Comparison of ENCODE assay signal across 2 cellular contexts in genomic region chr3:55339390-55339789, GRCh38.
TF ChIP-seq lines count a peak whose summit lies in the region.

No MANE protein-coding gene starts in this region.

TF ChIP-seq in SK-N-SH treated with all-trans-retinoic acid at 6 μM for 48 hours, 23 proteins besides CTCF, POLR2A, EP300 and RAD21 (continued from another document):
- TF ChIP-seq, protein P1, sequence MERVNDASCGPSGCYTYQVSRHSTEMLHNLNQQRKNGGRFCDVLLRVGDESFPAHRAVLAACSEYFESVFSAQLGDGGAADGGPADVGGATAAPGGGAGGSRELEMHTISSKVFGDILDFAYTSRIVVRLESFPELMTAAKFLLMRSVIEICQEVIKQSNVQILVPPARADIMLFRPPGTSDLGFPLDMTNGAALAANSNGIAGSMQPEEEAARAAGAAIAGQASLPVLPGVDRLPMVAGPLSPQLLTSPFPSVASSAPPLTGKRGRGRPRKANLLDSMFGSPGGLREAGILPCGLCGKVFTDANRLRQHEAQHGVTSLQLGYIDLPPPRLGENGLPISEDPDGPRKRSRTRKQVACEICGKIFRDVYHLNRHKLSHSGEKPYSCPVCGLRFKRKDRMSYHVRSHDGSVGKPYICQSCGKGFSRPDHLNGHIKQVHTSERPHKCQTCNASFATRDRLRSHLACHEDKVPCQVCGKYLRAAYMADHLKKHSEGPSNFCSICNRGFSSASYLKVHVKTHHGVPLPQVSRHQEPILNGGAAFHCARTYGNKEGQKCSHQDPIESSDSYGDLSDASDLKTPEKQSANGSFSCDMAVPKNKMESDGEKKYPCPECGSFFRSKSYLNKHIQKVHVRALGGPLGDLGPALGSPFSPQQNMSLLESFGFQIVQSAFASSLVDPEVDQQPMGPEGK (CRISPR knock-in tag; IDR thresholded peaks at IDR 0.05; ENCODE audit: borderline replicate concordance): no peak

TF ChIP-seq in IMR-90, 13 proteins besides CTCF, POLR2A, EP300 and RAD21 (continued from another document):
- TF ChIP-seq ELK1 (IDR thresholded peaks at IDR 0.05; ENCODE audit: borderline replicate concordance, low read depth, low read length): no peak
- TF ChIP-seq, protein P2, sequence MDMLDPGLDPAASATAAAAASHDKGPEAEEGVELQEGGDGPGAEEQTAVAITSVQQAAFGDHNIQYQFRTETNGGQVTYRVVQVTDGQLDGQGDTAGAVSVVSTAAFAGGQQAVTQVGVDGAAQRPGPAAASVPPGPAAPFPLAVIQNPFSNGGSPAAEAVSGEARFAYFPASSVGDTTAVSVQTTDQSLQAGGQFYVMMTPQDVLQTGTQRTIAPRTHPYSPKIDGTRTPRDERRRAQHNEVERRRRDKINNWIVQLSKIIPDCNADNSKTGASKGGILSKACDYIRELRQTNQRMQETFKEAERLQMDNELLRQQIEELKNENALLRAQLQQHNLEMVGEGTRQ (IDR thresholded peaks at IDR 0.05; ENCODE audit: low read depth, low read length): no peak
